Comparison of ENCODE assay signal across 9 cellular contexts in the genomic region with DNA sequence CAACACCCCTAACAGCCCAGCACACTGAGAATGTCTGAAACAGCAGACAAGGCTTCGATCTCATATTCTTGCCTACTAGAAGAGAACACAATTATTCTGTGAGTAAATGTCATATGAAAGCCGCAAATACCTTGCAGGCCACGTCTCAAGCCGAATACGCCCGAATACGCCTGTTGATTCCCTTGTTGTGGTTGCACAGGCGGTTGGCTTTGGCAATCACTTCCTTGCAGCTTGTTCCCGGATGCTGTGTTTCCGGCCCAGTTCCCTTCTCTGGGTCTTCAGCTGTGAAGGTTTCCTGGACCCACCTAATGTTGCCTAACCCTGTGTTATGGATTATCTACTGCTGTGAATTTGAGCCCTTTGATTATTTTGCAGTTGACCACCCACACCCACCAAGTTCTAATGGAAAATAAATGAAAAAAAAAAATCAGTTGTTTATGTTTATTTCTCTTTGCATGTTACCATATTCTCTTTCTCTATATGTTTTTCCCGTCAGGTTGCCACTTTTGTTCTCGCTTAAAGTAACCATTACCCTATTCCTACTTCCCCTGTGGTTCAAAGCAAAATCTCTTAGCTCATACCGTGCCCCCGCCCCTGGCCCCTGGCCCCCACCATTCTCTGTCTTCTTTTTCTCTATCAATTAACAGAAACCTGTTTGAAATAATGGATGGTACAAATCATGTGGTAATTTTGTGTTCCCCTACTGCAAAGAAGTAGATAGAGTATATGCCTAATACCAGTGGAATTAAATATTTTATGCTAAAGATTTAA.
DNase-seq lines count a peak whose midpoint lies in the region; ATAC-seq and TF ChIP-seq lines count a peak whose summit lies in the region.
"Had no signal": no experiment of that assay in that cellular context is flagged by ENCODE, and none has a peak within 500 bp of the region (broad histone marks: within the 10 kb centered on the region; RNA-seq: fewer than 3 reads in every experiment).

No MANE protein-coding gene starts in this region.

- ATAC-seq in mucosa of descending colon = peak; percentile 51

- no peak overlapping the region for H3K4me3 ChIP-seq in mucosa of descending colon
- H3K4me3 ChIP-seq in WERI-Rb-1 (ENCODE audit: low read depth, low read length) = no peak overlapping the region
- H3K4me3 ChIP-seq: tibial nerve had no signal

- H3K9me3 ChIP-seq in mucosa of descending colon = no peaks in the 10 kb centered on the region
- H3K9me3 ChIP-seq in WERI-Rb-1 (ENCODE audit: severe bottlenecking) = no peaks in the 10 kb centered on the region
- H3K9me3 ChIP-seq: tibial nerve had no signal

- H3K4me1 ChIP-seq in mucosa of descending colon (ENCODE audit: low read depth) = no peaks in the 10 kb centered on the region
- H3K4me1 ChIP-seq: tibial nerve had no signal

- TF ChIP-seq CTCF in mucosa of descending colon (IDR thresholded peaks at IDR 0.05) (no peak), WERI-Rb-1 (IDR thresholded peaks at IDR 0.05; ENCODE audit: low read depth, low read length) (no peak)

- H3K27ac ChIP-seq in WERI-Rb-1 = no peak overlapping the region

- intact Hi-C loops in mucosa of descending colon (cut with DNase I, micrococcal nuclease) = no loop called here

- H3K27me3 ChIP-seq in WERI-Rb-1 (ENCODE audit: insufficient read depth, low read depth, severe bottlenecking) = no peaks in the 10 kb centered on the region
- H3K27me3 ChIP-seq: tibial nerve had no signal

- H3K36me3 ChIP-seq in mucosa of descending colon (ENCODE audit: low read depth) (no peaks in the 10 kb centered on the region), WERI-Rb-1 (no peaks in the 10 kb centered on the region)
- H3K36me3 ChIP-seq: tibial nerve had no signal

- DNase-seq in CMK (ENCODE audit: low read depth) (peak; percentile 91), NOMO-1 treated with DMSO at 0.1 percent for 48 hours (lab: John Stamatoyannopoulos, UW; ENCODE audit: unreplicated experiment) (peak; percentile 93), mucosa of descending colon (peak in 2 of 3 donors; percentile 16 to 57), SHP77 treated with DMSO at 0.1 percent for 48 hours (lab: John Stamatoyannopoulos, UW) (no peak), WERI-Rb-1 (no peak), NCI-H2227 (lab: John Stamatoyannopoulos, UW; ENCODE audit: unreplicated experiment) (no peak), HuH-7.5 (ENCODE audit: low spot score) (no peak)
- peak; percentile 5 for DNase-seq in activated T-helper 9 cell treated with anti-CD3 and anti-CD28 coated beads, Interleukin-2, amount 50 U/mL, for 16 hours (ENCODE audit: low read depth)

Comparison
In these comparisons a context has a peak if more than half of its experiments do, and no peak if none do; other contexts are left out.
1. DNase-seq: peak in CMK (single experiment), NOMO-1 treated with DMSO at 0.1 percent for 48 hours (single experiment), activated T-helper 9 cell treated with anti-CD3 and anti-CD28 coated beads, Interleukin-2, amount 50 U/mL, for 16 hours (single experiment) and mucosa of descending colon (2 of 3); none in SHP77 treated with DMSO at 0.1 percent for 48 hours (single experiment), WERI-Rb-1 (single experiment), NCI-H2227 (single experiment) and HuH-7.5 (single experiment).